Comparison of ENCODE assay signal across 23 cellular contexts in the genomic region with DNA sequence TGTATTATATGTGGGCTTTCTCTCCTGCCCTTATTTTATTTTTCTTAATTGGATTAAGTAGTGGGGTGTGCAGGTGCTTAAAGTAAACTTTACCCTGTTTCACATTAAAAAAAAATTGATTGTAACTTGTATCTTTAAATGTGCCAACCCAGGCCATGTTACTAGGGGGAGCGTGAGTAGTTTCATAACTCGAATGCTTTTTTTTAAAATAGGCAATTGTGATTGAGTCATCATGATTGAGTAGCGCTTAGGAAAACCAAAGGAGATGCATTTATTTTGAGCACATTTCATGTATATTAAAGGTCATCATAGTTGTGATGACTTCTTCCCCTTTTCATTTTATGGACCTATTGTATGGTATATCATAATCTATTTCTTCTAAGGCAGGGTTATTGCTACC. TPM values are rescaled to one million over a fixed set of nuclear protein-coding genes. Genes with fewer than 3 reads are reported as not detected.
"Had no signal": no experiment of that assay in that cellular context is flagged by ENCODE, and none has a peak within 500 bp of the region (broad histone marks: within the 10 kb centered on the region; RNA-seq: fewer than 3 reads in every experiment).

No MANE protein-coding gene starts in this region.

- ATAC-seq: activated naive CD8-positive, alpha-beta T cell treated with anti-CD3 and anti-CD28 coated beads, Interleukin-2, amount 50 U/mL, for 24 hours; activated T-helper 17 cell treated with anti-CD3 and anti-CD28 coated beads, Interleukin-2, amount 50 U/mL, for 72 hours; gastroesophageal sphincter; heart left ventricle; left ventricle myocardium superior; naive thymus-derived CD8-positive, alpha-beta T cell; WTC11 had no signal

- DNase-seq: activated CD4-positive, alpha-beta memory T cell treated with anti-CD3 and anti-CD28 coated beads for 36 hours; activated CD4-positive, alpha-beta T cell treated with anti-CD3 and anti-CD28 coated beads for 4 hours; activated naive CD4-positive, alpha-beta T cell treated with anti-CD3 and anti-CD28 coated beads for 36 hours; activated naive CD8-positive, alpha-beta T cell treated with anti-CD3 and anti-CD28 coated beads, Interleukin-2, amount 50 U/mL, for 24 hours; activated T-cell treated with anti-CD3 and anti-CD28 coated beads for 4 hours; anterior cingulate cortex; caudate nucleus; dorsolateral prefrontal cortex; heart left ventricle; left ventricle myocardium superior; naive thymus-derived CD8-positive, alpha-beta T cell; stimulated activated CD4-positive, alpha-beta T cell treated with anti-CD3 and anti-CD28 coated beads, Interleukin-12 subunit alpha, Interleukin-12 subunit beta, amount 100 ng/mL, for 4 hours; stimulated activated CD4-positive, alpha-beta T cell treated with anti-CD3 and anti-CD28 coated beads, Interleukin-1b, Interleukin-23, amount 100 ng/mL, for 48 hours; stimulated activated CD8-positive, alpha-beta memory T cell treated with anti-CD3 and anti-CD28 coated beads, Interleukin-4, amount 100 ng/mL, for 48 hours; stimulated activated naive CD4-positive, alpha-beta T cell; T-helper 2 cell; thyroid gland had no signal

- H3K4me3 ChIP-seq: dorsolateral prefrontal cortex, gastroesophageal sphincter, heart left ventricle, prostate gland, right atrium auricular region, thyroid gland had no signal

RNA-seq across cellular contexts. Expression of gene GPAT3, which starts 32.1 kb away (rescaled TPM):
- total RNA-seq: osteocyte had no signal
